Comparison of ENCODE assay signal across 1 cellular context in genomic region chr11:71152312-71153004, GRCh38.
TF ChIP-seq lines count a peak whose summit lies in the region.
"Not testable (repeated sequence)": the region's sequence is repeated elsewhere in the genome, so short reads cannot be mapped to it uniquely, and the experiment has no call there.

No MANE protein-coding gene starts in this region.

TF ChIP-seq in HepG2, 621 proteins besides CTCF, POLR2A, EP300 and RAD21 (continued from another document):
- not testable (repeated sequence) for TF ChIP-seq NONO, LCORL (IDR thresholded peaks at IDR 0.05)
- TF ChIP-seq NONO (CRISPR knock-in tag; conservative IDR thresholded peaks at IDR 0.05) (peak; percentile 36; the same call in 1 of the 2 replicates), GATAD1 (CRISPR knock-in tag; IDR thresholded peaks at IDR 0.05) (0 out of 2 replicates have a peak, but pooled peaks have one; percentile 10), AHDC1 (CRISPR knock-in tag; IDR thresholded peaks at IDR 0.05; ENCODE audit: borderline replicate concordance) (peak; percentile 68; the same call in 1 of the 2 replicates), ZBTB7B (CRISPR knock-in tag; IDR thresholded peaks at IDR 0.05) (peak; percentile 48; the same call in 1 of the 2 replicates), HIVEP1 (CRISPR knock-in tag; IDR thresholded peaks at IDR 0.05) (peak; percentile 25; the same call in 1 of the 2 replicates), ZNF570 (CRISPR knock-in tag; IDR thresholded peaks at IDR 0.05; ENCODE audit: borderline replicate concordance) (0 out of 2 replicates have a peak, but pooled peaks have one; percentile 29), ZGPAT (CRISPR knock-in tag; IDR thresholded peaks at IDR 0.05) (peak; percentile 29; the same call in 1 of the 2 replicates), GATAD2A (CRISPR knock-in tag; IDR thresholded peaks at IDR 0.05) (peak; percentile 49; the same call in 1 of the 2 replicates), RARA (CRISPR knock-in tag; IDR thresholded peaks at IDR 0.05) (0 out of 2 replicates have a peak, but pooled peaks have one; percentile 17), HOXA3 (CRISPR knock-in tag; IDR thresholded peaks at IDR 0.05) (peak; percentile 12; the same call in 1 of the 2 replicates), ZNF710 (CRISPR knock-in tag; IDR thresholded peaks at IDR 0.05; ENCODE audit: borderline replicate concordance) (0 out of 2 replicates have a peak, but pooled peaks have one; percentile 29), LCORL (CRISPR knock-in tag; IDR thresholded peaks at IDR 0.05) (peak; percentile 24; the same call in 1 of the 2 replicates), ZMYM3 (CRISPR knock-in tag; IDR thresholded peaks at IDR 0.05) (peak; percentile 44; the same call in 1 of the 2 replicates), MIXL1 (CRISPR knock-in tag; IDR thresholded peaks at IDR 0.05) (0 out of 2 replicates have a peak, but pooled peaks have one; percentile 19)
